1 cellular context compared by ENCODE assay signal in genomic region chr9:37486616-37487544, GRCh38.
TF ChIP-seq lines count a peak whose summit lies in the region.

No MANE protein-coding gene starts in this region.

TF ChIP-seq in GM23338, 12 proteins besides CTCF, POLR2A, EP300 and RAD21 (continued from another document):
- TF ChIP-seq ZNF331 (CRISPR knock-in tag; IDR thresholded peaks at IDR 0.05; ENCODE audit: low read depth) (no peak), JUNB (IDR thresholded peaks at IDR 0.05; ENCODE audit: unreplicated experiment) (no peak), ZNF462 (CRISPR knock-in tag; IDR thresholded peaks at IDR 0.05) (no peak), EZH2phosphoT487 (IDR thresholded peaks at IDR 0.05; ENCODE audit: unreplicated experiment) (no peak), ETS1 (IDR thresholded peaks at IDR 0.05) (no peak)
